Comparison of ENCODE assay signal across 37 cellular contexts in the genomic region with DNA sequence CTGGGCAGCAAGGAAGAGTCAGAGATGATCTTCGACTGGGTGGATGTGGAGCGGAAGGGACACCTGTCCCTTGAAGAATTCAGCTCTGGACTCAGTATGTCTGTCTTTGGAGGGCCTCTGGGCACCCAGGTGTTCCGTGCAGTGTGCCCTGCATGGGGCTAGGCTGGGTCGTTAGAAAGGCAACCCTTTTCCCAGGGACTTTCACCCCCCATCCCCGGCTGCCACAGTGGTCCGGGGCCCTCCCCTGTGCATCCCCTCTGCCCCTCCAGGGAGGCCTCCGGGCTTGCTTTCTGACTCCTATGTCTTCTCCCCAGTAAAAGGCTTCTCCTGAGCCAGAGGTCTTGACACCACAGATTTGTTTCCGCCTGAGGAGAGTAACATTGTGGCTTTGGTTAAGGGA. TPM values are rescaled to one million over a fixed set of nuclear protein-coding genes. Genes with fewer than 3 reads are reported as not detected.
"Had no signal": no experiment of that assay in that cellular context is flagged by ENCODE, and none has a peak within 500 bp of the region (broad histone marks: within the 10 kb centered on the region; RNA-seq: fewer than 3 reads in every experiment).

No MANE protein-coding gene starts in this region.

- H3K4me3 Mint-ChIP-seq: activated CD4-positive, alpha-beta memory T cell treated with anti-CD3 and anti-CD28 coated beads for 36 hours; activated CD4-positive, alpha-beta T cell treated with anti-CD3 and anti-CD28 coated beads for 36 hours; activated naive CD8-positive, alpha-beta T cell treated with anti-CD3 and anti-CD28 coated beads for 36 hours; activated T-cell treated with anti-CD3 and anti-CD28 coated beads, Interleukin-2, amount 50 U/mL, for 72 hours; activated T-helper 17 cell treated with anti-CD3 and anti-CD28 coated beads, Interleukin-2, amount 50 U/mL, for 72 hours; T-helper 1 cell treated with Interleukin-12 subunit alpha and Interleukin-12 subunit beta and Interleukin-4 antibody, amounts not matched to agents 30 μg/mL and 1 μg/mL, for 36 hours; T-helper 2 cell treated with Interferon-gamma antibody and Interleukin-4, amounts not matched to agents 5 μg/mL and 100 μg/mL, for 36 hours; WTC11 had no signal

- H3K27me3 Mint-ChIP-seq: activated CD4-positive, alpha-beta memory T cell treated with anti-CD3 and anti-CD28 coated beads for 36 hours; activated CD4-positive, alpha-beta T cell treated with anti-CD3 and anti-CD28 coated beads for 36 hours; activated naive CD8-positive, alpha-beta T cell treated with anti-CD3 and anti-CD28 coated beads for 36 hours; activated T-helper 17 cell treated with anti-CD3 and anti-CD28 coated beads, Interleukin-2, amount 50 U/mL, for 72 hours had no signal

- ATAC-seq: activated CD4-positive, alpha-beta T cell treated with anti-CD3 and anti-CD28 coated beads for 36 hours; activated CD4-positive, CD25-positive, alpha-beta regulatory T cell treated with anti-CD3 and anti-CD28 coated beads, Interleukin-2, amount 50 U/mL, for 24 hours; activated T-cell treated with anti-CD3 and anti-CD28 coated beads, Interleukin-2, amount 50 U/mL, for 72 hours; activated T-helper 17 cell treated with anti-CD3 and anti-CD28 coated beads, Interleukin-2, amount 50 U/mL, for 72 hours; PC-3; WTC11 had no signal

- H3K9me3 ChIP-seq: MG63, Peyer's patch, SJSA1, SK-N-SH had no signal

- H3K9me3 Mint-ChIP-seq: activated CD4-positive, alpha-beta memory T cell treated with anti-CD3 and anti-CD28 coated beads for 36 hours; activated naive CD8-positive, alpha-beta T cell treated with anti-CD3 and anti-CD28 coated beads for 36 hours; activated T-cell treated with anti-CD3 and anti-CD28 coated beads, Interleukin-2, amount 50 U/mL, for 72 hours; activated T-helper 17 cell treated with anti-CD3 and anti-CD28 coated beads, Interleukin-2, amount 50 U/mL, for 72 hours; T-helper 1 cell treated with Interleukin-12 subunit alpha and Interleukin-12 subunit beta and Interleukin-4 antibody, amounts not matched to agents 30 μg/mL and 1 μg/mL, for 36 hours; T-helper 2 cell treated with Interferon-gamma antibody and Interleukin-4, amounts not matched to agents 5 μg/mL and 100 μg/mL, for 36 hours; WTC11 had no signal

- H3K27ac Mint-ChIP-seq: activated CD4-positive, alpha-beta memory T cell treated with anti-CD3 and anti-CD28 coated beads for 36 hours; activated CD4-positive, alpha-beta T cell treated with anti-CD3 and anti-CD28 coated beads for 36 hours; activated naive CD8-positive, alpha-beta T cell treated with anti-CD3 and anti-CD28 coated beads for 36 hours; activated T-cell treated with anti-CD3 and anti-CD28 coated beads, Interleukin-2, amount 50 U/mL, for 72 hours; activated T-helper 17 cell treated with anti-CD3 and anti-CD28 coated beads, Interleukin-2, amount 50 U/mL, for 72 hours; T-helper 1 cell treated with Interleukin-12 subunit alpha and Interleukin-12 subunit beta and Interleukin-4 antibody, amounts not matched to agents 30 μg/mL and 1 μg/mL, for 36 hours; T-helper 2 cell treated with Interferon-gamma antibody and Interleukin-4, amounts not matched to agents 5 μg/mL and 100 μg/mL, for 36 hours; WTC11 had no signal

- H3K36me3 ChIP-seq: brain microvascular endothelial cell, MG63, Peyer's patch, SJSA1 had no signal

- H3K27me3 ChIP-seq: brain microvascular endothelial cell, MG63, Peyer's patch, SJSA1 had no signal

- DNase-seq: activated CD4-positive, alpha-beta memory T cell treated with anti-CD3 and anti-CD28 coated beads for 36 hours; activated CD4-positive, alpha-beta T cell treated with anti-CD3 and anti-CD28 coated beads for 36 hours; activated CD4-positive, alpha-beta T cell treated with anti-CD3 and anti-CD28 coated beads, Interleukin-2, amount 50 U/mL, for 1 hour; activated CD8-positive, alpha-beta memory T cell treated with anti-CD3 and anti-CD28 coated beads, Interleukin-2, amount 50 U/mL, for 4 hours; activated gamma-delta T cell treated with Interleukin-2 at 50 U/mL for 16 hours; activated naive CD4-positive, alpha-beta T cell treated with anti-CD3 and anti-CD28 coated beads, Interleukin-2, amount 50 U/mL, for 16 hours; activated naive CD8-positive, alpha-beta T cell treated with anti-CD3 and anti-CD28 coated beads for 36 hours; activated T-cell treated with anti-CD3 and anti-CD28 coated beads for 4 hours; activated T-cell treated with anti-CD3 and anti-CD28 coated beads, Interleukin-2, amount 50 U/mL, for 72 hours; amniotic stem cell; brain microvascular endothelial cell; central memory CD4-positive, alpha-beta T cell; Kasumi-1; KG1; MG63; NCI-H1048; NCI-H1105 treated with DMSO at 0.1 percent for 48 hours; NCI-H1436; NCI-H1694; NCI-H1930; NCI-H510A; NCI-H526; NCI-H748 treated with DMSO at 0.1 percent for 48 hours; NK-92 treated with Interleukin-12 subunit alpha and Interleukin-12 subunit beta, amount 100 ng/mL, for 24 hours; PC-3; Peyer's patch; RPMI8226; SHP77 treated with DMSO at 0.1 percent for 48 hours; SK-N-SH had no signal

- H3K4me3 ChIP-seq: MG63, Peyer's patch, SJSA1 had no signal

- H3K36me3 Mint-ChIP-seq: activated CD4-positive, alpha-beta memory T cell treated with anti-CD3 and anti-CD28 coated beads for 36 hours; activated naive CD8-positive, alpha-beta T cell treated with anti-CD3 and anti-CD28 coated beads for 36 hours; WTC11 had no signal

- H3K9ac ChIP-seq: SK-N-SH had no signal

- H3K27ac ChIP-seq: brain microvascular endothelial cell, Peyer's patch, SJSA1 had no signal

- H3K4me1 ChIP-seq: SJSA1 had no signal

- H3K4me1 Mint-ChIP-seq: activated naive CD8-positive, alpha-beta T cell treated with anti-CD3 and anti-CD28 coated beads for 36 hours; activated T-helper 17 cell treated with anti-CD3 and anti-CD28 coated beads, Interleukin-2, amount 50 U/mL, for 72 hours; WTC11 had no signal

RNA-seq across cellular contexts. Expression of gene RAB44, which starts 16.2 kb away (rescaled TPM):
- total RNA-seq: activated naive CD8-positive, alpha-beta T cell treated with anti-CD3 and anti-CD28 coated beads for 36 hours; cerebellum; PC-3; SJSA1 had no signal
- polyA plus RNA-seq: aorta had no signal
